Comparison of ENCODE assay signal across 8 cellular contexts in the genomic region with DNA sequence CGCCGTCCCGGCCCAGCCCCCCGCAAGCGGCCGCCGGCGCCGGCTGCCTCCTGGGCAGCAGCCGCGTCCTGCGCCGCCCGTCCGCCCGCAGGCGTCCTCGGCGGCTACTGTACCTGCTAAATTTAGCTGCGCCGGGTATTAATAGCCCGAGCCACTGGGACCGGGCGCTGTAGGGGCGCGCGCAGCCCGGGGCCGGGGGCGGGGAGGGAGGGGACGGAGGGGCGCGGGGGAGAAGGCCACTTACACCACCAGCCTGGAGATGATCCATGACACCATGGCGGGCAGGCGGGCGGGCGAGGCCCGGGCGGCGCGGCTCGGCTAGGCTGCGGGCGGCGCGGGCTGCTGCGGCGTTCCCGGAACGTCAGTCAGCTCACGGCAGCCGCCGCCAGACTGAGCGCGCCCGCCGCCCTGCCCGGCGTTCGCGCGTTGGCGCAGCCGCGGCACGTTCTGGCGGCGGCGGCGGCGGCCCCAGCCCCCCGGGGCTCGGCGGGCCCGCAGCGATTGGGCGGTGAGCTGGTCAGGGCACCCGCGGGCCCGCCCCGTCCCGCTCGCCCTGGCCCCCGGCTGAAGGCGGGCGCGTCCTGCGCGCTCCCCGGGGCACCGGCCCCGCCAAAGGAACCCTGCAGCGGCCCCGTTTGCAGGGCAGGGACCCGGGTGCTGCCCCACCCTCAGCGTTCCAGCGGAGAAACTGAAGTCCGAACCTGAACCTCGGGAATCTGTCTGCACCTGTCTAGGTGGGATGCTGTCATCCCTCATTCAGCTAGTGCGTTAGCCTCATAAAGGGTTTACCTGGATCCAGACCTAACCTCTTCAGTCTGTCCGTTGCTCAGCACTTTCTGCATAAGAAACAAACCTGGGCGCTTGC. TPM values are rescaled to one million over a fixed set of nuclear protein-coding genes. Genes with fewer than 3 reads are reported as not detected.
DNase-seq lines count a peak whose midpoint lies in the region; ATAC-seq and TF ChIP-seq lines count a peak whose summit lies in the region.

A gene with protein sequence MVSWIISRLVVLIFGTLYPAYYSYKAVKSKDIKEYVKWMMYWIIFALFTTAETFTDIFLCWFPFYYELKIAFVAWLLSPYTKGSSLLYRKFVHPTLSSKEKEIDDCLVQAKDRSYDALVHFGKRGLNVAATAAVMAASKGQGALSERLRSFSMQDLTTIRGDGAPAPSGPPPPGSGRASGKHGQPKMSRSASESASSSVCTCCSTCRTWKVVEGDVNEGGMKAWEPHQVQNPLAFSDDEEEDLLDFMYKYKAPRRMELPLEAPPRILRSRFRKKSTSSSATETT (minus strand): TSS at position 392 of the 865 bp plus-strand sequence. CDS start 116 bp downstream, at position 276.

- no peak for ATAC-seq in HG03565 (IDR thresholded peaks at IDR 0.05; ENCODE audit: unreplicated experiment)

- peaks cover 6 to 12% (median 11%) of the 10 kb centered on the region in 3 donors for H3K9me3 Mint-ChIP-seq in IgD-negative memory B cell

- H3K4me2 ChIP-seq in parathyroid adenoma (ENCODE audit: low read length): peak within 1 kb of the TSS; percentile 74

- in situ Hi-C loops in KBM-7 (cut with MboI; ENCODE audit: low pct_unique_long_range_greater_than_20kb, low sequenced_read_pairs): no loop called here

- peaks cover 16% of the 10 kb centered on the region for H3K4me1 ChIP-seq in parathyroid adenoma

- no peaks in the 10 kb centered on the region for H3K9me3 ChIP-seq in parathyroid adenoma (ENCODE audit: control insufficient read depth, low read length)

- peak; percentile 33 for DNase-seq in ELR (ENCODE audit: low read depth)
- peak; percentile 4 for DNase-seq in activated naive CD4-positive, alpha-beta T cell treated with Interleukin-2 at 50 U/mL for 16 hours
- DNase-seq in cardiac septum (ENCODE audit: low spot score): no peak
- no peak for DNase-seq in KBM-7
- no peak for DNase-seq in SKM-1 treated with dmso at 0.1 percent for 144 hours (lab: John Stamatoyannopoulos, UW; ENCODE audit: unreplicated experiment)

- H3K27me3 ChIP-seq in parathyroid adenoma (ENCODE audit: control insufficient read depth, insufficient read depth, low read length): no peaks in the 10 kb centered on the region

- no peaks in the 10 kb centered on the region for H3K36me3 ChIP-seq in parathyroid adenoma (ENCODE audit: control insufficient read depth, insufficient read depth, low read length)

- no peaks in the 10 kb centered on the region for H3K79me2 ChIP-seq in parathyroid adenoma

- H3K27ac Mint-ChIP-seq in IgD-negative memory B cell: no peak within 1 kb of the TSS

- H2AFZ ChIP-seq in parathyroid adenoma: peak within 1 kb of the TSS; percentile 87

- H3K4me3 Mint-ChIP-seq in IgD-negative memory B cell: peak within 1 kb of the TSS; percentile 36 to 88 (median 76)

- intact Hi-C loops in cardiac septum (cut with DNase I): no loop called here

- H3K27ac ChIP-seq in parathyroid adenoma: peak within 1 kb of the TSS; percentile 41

- TF ChIP-seq CTCF in parathyroid adenoma (IDR thresholded peaks at IDR 0.05): no peak

- H3K36me3 Mint-ChIP-seq in IgD-negative memory B cell: peaks cover 2% of the 10 kb centered on the region

- peaks cover 61% of the 10 kb centered on the region for H3K27me3 Mint-ChIP-seq in IgD-negative memory B cell

- H3K9ac ChIP-seq in parathyroid adenoma: peak within 1 kb of the TSS; percentile 7

- H3K4me3 ChIP-seq in parathyroid adenoma (ENCODE audit: low read depth, low read length): peak within 1 kb of the TSS; percentile 41

- peaks cover 0 to 13% (median 7%) of the 10 kb centered on the region in 3 donors for H3K4me1 Mint-ChIP-seq in IgD-negative memory B cell

RNA-seq across cellular contexts. Expression of the gene that starts here (rescaled TPM):
- polyA plus RNA-seq in IgD-negative memory B cell: not detected
- total RNA-seq in cardiac septum: 21.7 TPM

Comparison
In these comparisons a context has a peak if more than half of its experiments do, and no peak if none do; other contexts are left out.
1. DNase-seq: peak in ELR (single experiment) and activated naive CD4-positive, alpha-beta T cell treated with Interleukin-2 at 50 U/mL for 16 hours (single experiment); none in cardiac septum (single experiment), KBM-7 (single experiment) and SKM-1 treated with dmso at 0.1 percent for 144 hours (single experiment).